Comparison of ENCODE assay signal across 22 cellular contexts in the genomic region with DNA sequence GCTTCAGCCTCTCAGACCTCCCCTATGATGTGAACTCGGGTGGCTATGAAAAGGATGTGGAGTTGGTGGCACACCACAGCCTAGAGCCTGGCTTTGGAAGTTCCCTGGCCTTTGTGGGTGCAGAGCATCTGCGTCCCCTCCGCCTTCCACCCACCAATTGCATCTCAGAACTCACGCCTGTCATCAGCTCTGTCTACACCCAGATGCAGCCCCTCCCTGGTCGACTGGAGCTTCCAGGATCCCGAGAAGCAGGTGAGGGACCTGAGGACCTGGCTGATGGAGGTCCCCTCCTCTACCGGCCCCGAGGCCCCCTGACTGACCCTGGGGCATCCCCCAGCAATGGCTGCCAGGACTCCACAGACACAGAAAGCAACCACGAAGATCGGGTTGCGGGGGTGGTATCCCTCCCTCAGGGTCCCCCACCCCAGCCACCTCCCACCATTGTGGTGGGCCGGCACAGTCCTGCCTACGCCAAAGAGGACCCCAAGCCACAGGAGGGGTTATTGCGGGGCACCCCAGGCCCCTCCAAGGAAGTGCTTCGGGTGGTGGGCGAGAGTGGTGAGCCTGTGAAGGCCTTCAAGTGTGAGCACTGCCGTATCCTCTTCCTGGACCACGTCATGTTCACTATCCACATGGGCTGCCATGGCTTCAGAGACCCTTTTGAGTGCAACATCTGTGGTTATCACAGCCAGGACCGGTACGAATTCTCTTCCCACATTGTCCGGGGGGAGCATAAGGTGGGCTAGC. TPM values are rescaled to one million over a fixed set of nuclear protein-coding genes. Genes with fewer than 3 reads are reported as not detected.
DNase-seq lines count a peak whose midpoint lies in the region; ATAC-seq, FAIRE-seq and TF ChIP-seq lines count a peak whose summit lies in the region.
"Had no signal": no experiment of that assay in that cellular context is flagged by ENCODE, and none has a peak within 500 bp of the region (broad histone marks: within the 10 kb centered on the region; RNA-seq: fewer than 3 reads in every experiment).

No MANE protein-coding gene starts in this region.

- no peak for TF ChIP-seq EP300 in K562 (IDR thresholded peaks at IDR 0.05; ENCODE audit: low read length)

- in situ Hi-C loops in K562 (cut with MboI), result loop anchor here (5.0 kb wide), 2 partner anchors 37 to 297 kb away; partner anchors contain the start of gene SUOX

- peak overlapping the region; percentile 59 for H3K27ac Mint-ChIP-seq in activated T-cell treated with anti-CD3 and anti-CD28 coated beads, Interleukin-2, amount 50 U/mL, for 24 hours
- H3K27ac Mint-ChIP-seq in activated CD8-positive, alpha-beta T cell treated with anti-CD3 and anti-CD28 coated beads, Interleukin-2, amount 10 ng/mL, durations not matched to agents 7 days and 5 days, result peak overlapping the region; percentile 76
- no peak overlapping the region for H3K27ac Mint-ChIP-seq in stimulated activated memory B cell treated with anti-CD40 and anti-IgM and Interleukin-4, amounts not matched to agents 10 μg/mL and 1 μg/mL and 100 μg/mL, for 72 hours

- H3K4me1 ChIP-seq in K562 (replicated peaks in 1 of 2; ENCODE audit: control insufficient read depth in 2 of 2, insufficient read depth in 2 of 2, low read length in 2 of 2), result peaks cover 5 to 6% of the 10 kb centered on the region in 2 experiments; a peak in 3 of 5 replicates
- H3K4me1 ChIP-seq: BLaER1 treated with 17β-estradiol and CSF1 and Interleukin-3, amounts not matched to agents 10 nM and 100 nM; left lung; Peyer's patch had no signal

- H3K9ac ChIP-seq in K562 (ENCODE audit: insufficient read depth in 1 of 2, low read depth in 2 of 2, low read length in 2 of 2), result 0 out of 4 replicates have a peak overlapping the region, but pooled peaks of 1 of the 2 experiments have one; percentile 53
- H3K9ac ChIP-seq: BLaER1 treated with 17β-estradiol and CSF1 and Interleukin-3, amounts not matched to agents 10 nM and 100 nM had no signal

- peaks cover 55% of the 10 kb centered on the region for H3K4me1 Mint-ChIP-seq in activated T-cell treated with anti-CD3 and anti-CD28 coated beads, Interleukin-2, amount 50 U/mL, for 24 hours (ENCODE audit: low read depth)
- H3K4me1 Mint-ChIP-seq in activated CD8-positive, alpha-beta T cell treated with anti-CD3 and anti-CD28 coated beads, Interleukin-2, amount 10 ng/mL, durations not matched to agents 7 days and 5 days (ENCODE audit: low read depth), result peaks cover 65% of the 10 kb centered on the region
- no peaks in the 10 kb centered on the region for H3K4me1 Mint-ChIP-seq in stimulated activated memory B cell treated with anti-CD40 and anti-IgM and Interleukin-4, amounts not matched to agents 10 μg/mL and 1 μg/mL and 100 μg/mL, for 72 hours

- no peaks in the 10 kb centered on the region for H3K9me1 ChIP-seq in K562 (ENCODE audit: control insufficient read depth, insufficient read depth, low read length)

- no peak for TF ChIP-seq RAD21 in K562 (CRISPR knock-in tag; conservative IDR thresholded peaks at IDR 0.05 in 1 of 2, IDR thresholded peaks at IDR 0.05 in 1 of 2)

- no peaks in the 10 kb centered on the region for H3K27me3 ChIP-seq in K562 (ENCODE audit: control insufficient read depth in 2 of 2, insufficient read depth in 2 of 2, low read length in 2 of 2)
- H3K27me3 ChIP-seq: BLaER1 treated with 17β-estradiol and CSF1 and Interleukin-3, amounts not matched to agents 10 nM and 100 nM; left lung; Peyer's patch; testis had no signal

- H3K27ac ChIP-seq in K562 (ENCODE audit: extremely low read depth, low read depth, low read length), result no peak overlapping the region
- H3K27ac ChIP-seq: BLaER1 treated with 17β-estradiol and CSF1 and Interleukin-3, amounts not matched to agents 10 nM and 100 nM; left lung; Peyer's patch; testis had no signal

- no peak overlapping the region for H3K4me2 ChIP-seq in K562 (ENCODE audit: insufficient read depth, low read length)
- H3K4me2 ChIP-seq: BLaER1 treated with 17β-estradiol and CSF1 and Interleukin-3, amounts not matched to agents 10 nM and 100 nM had no signal

- peak overlapping the region; percentile 33 for H3K4me3 Mint-ChIP-seq in activated T-cell treated with anti-CD3 and anti-CD28 coated beads, Interleukin-2, amount 50 U/mL, for 24 hours
- H3K4me3 Mint-ChIP-seq in activated CD8-positive, alpha-beta T cell treated with anti-CD3 and anti-CD28 coated beads, Interleukin-2, amount 10 ng/mL, durations not matched to agents 7 days and 5 days, result peak overlapping the region; percentile 24
- no peak overlapping the region for H3K4me3 Mint-ChIP-seq in stimulated activated memory B cell treated with anti-CD40 and anti-IgM and Interleukin-4, amounts not matched to agents 10 μg/mL and 1 μg/mL and 100 μg/mL, for 72 hours
- H3K4me3 Mint-ChIP-seq: immature natural killer cell had no signal

- CTCF ChIA-PET in activated CD8-positive, alpha-beta T cell treated with anti-CD3 and anti-CD28 coated beads, Interleukin-2, amount 10 ng/mL, durations not matched to agents 7 days and 5 days (lab: Charles Lee), result interaction anchor here (0.6 to 4.4 kb wide), 4 partner anchors 9 to 60 kb away, joined by 3 to 24 read pairs (median 4); partner anchors contain the start of gene SUOX
- CTCF ChIA-PET in K562 (lab: Yijun Ruan, JAX; ENCODE audit: low intra/inter-chr PET ratio), result no interaction called here

- no peaks in the 10 kb centered on the region for H3K9me3 ChIP-seq in K562 (replicated peaks; ENCODE audit: control insufficient read depth, insufficient read depth, low read depth, low read length)
- H3K9me3 ChIP-seq: BLaER1 treated with 17β-estradiol and CSF1 and Interleukin-3, amounts not matched to agents 10 nM and 100 nM; left lung; Peyer's patch; testis had no signal

- 87% methylated on average over 18 of the region's 21 CpGs for WGBS in K562 (ENCODE audit: insufficient coverage, low coverage, missing lambda C conversion rate)

- H4K20me1 ChIP-seq in K562 (replicated peaks; ENCODE audit: control insufficient read depth, insufficient read depth, low read length), result no peaks in the 10 kb centered on the region
- H4K20me1 ChIP-seq: BLaER1 treated with 17β-estradiol and CSF1 and Interleukin-3, amounts not matched to agents 10 nM and 100 nM had no signal

- no peaks in the 10 kb centered on the region for H3K79me2 ChIP-seq in K562 (ENCODE audit: control insufficient read depth, insufficient read depth, low read length)

- TF ChIP-seq CTCF in K562 (IDR thresholded peaks at IDR 0.05 in 2 of 3, conservative IDR thresholded peaks at IDR 0.05 in 1 of 3; ENCODE audit: insufficient read depth in 2 of 3, low read depth in 1 of 3, low read length in 3 of 3), result no peak

- H3K27me3 Mint-ChIP-seq in activated T-cell treated with anti-CD3 and anti-CD28 coated beads, Interleukin-2, amount 50 U/mL, for 24 hours, result no peaks in the 10 kb centered on the region
- H3K27me3 Mint-ChIP-seq in activated CD8-positive, alpha-beta T cell treated with anti-CD3 and anti-CD28 coated beads, Interleukin-2, amount 10 ng/mL, durations not matched to agents 7 days and 5 days (ENCODE audit: low read depth), result no peaks in the 10 kb centered on the region
- H3K27me3 Mint-ChIP-seq in stimulated activated memory B cell treated with anti-CD40 and anti-IgM and Interleukin-4, amounts not matched to agents 10 μg/mL and 1 μg/mL and 100 μg/mL, for 72 hours, result no peaks in the 10 kb centered on the region

- FAIRE-seq in K562 (lab: Jason Lieb, UNC), result no peak
- FAIRE-seq: G401.6 had no signal

- intact Hi-C loops in K562 (cut with micrococcal nuclease), result no loop called here

- POLR2A ChIA-PET in activated CD8-positive, alpha-beta T cell treated with anti-CD3 and anti-CD28 coated beads, Interleukin-2, amount 10 ng/mL, durations not matched to agents 7 days and 5 days (lab: Charles Lee), result interaction anchor here (1.1 to 1.8 kb wide), 2 partner anchors 14 to 104 kb away, joined by 4 to 5 read pairs; partner anchors contain the start of gene IKZF4
- POLR2A ChIA-PET in K562 (lab: Yijun Ruan, JAX), result no interaction called here

- H3K36me3 Mint-ChIP-seq in activated T-cell treated with anti-CD3 and anti-CD28 coated beads, Interleukin-2, amount 50 U/mL, for 24 hours (ENCODE audit: low read depth), result peaks cover 73% of the 10 kb centered on the region
- peaks cover 65% of the 10 kb centered on the region for H3K36me3 Mint-ChIP-seq in activated CD8-positive, alpha-beta T cell treated with anti-CD3 and anti-CD28 coated beads, Interleukin-2, amount 10 ng/mL, durations not matched to agents 7 days and 5 days (ENCODE audit: low read depth)
- H3K36me3 Mint-ChIP-seq in stimulated activated memory B cell treated with anti-CD40 and anti-IgM and Interleukin-4, amounts not matched to agents 10 μg/mL and 1 μg/mL and 100 μg/mL, for 72 hours, result peaks cover 29% of the 10 kb centered on the region

- no TSS peak for BruUV-seq in K562 (replicated peaks; lab: Mats Ljungman, UMichigan)

- TF ChIP-seq POLR2A in K562 (conservative IDR thresholded peaks at IDR 0.05) (no peak), GM18505 (IDR thresholded peaks at IDR 0.05; ENCODE audit: borderline replicate concordance, extremely low read depth, insufficient read depth, insufficient read length) (no peak)

- DNase-seq in activated T-cell treated with anti-CD3 and anti-CD28 coated beads, Interleukin-2, amount 50 U/mL, for 24 hours, result peak; percentile 40
- no peak for DNase-seq in activated T-cell treated with anti-CD3 and anti-CD28 coated beads, Interleukin-2, amount 50 U/mL, for 1 hour
- DNase-seq in activated CD8-positive, alpha-beta T cell treated with anti-CD3 and anti-CD28 coated beads, Interleukin-2, amount 10 ng/mL, durations not matched to agents 7 days and 5 days, result peak; percentile 58
- no peak for DNase-seq in K562 (ENCODE audit: extremely low read depth in 1 of 4, low spot score in 3 of 4)
- DNase-seq: activated CD4-positive, alpha-beta T cell treated with anti-CD3 and anti-CD28 coated beads for 48 hours; anterior cingulate cortex; caudate nucleus; foreskin fibroblast; left lung; NCI-H1417; NCI-H2107; NK-92 treated with Interleukin-12 subunit alpha and Interleukin-12 subunit beta, amount 100 ng/mL, for 24 hours; Peyer's patch; stimulated activated CD4-positive, alpha-beta T cell treated with anti-CD3 and anti-CD28 coated beads, Interleukin-4, amount 100 ng/mL, for 4 hours; testis had no signal

- H3K36me3 ChIP-seq in K562 (ENCODE audit: control insufficient read depth, insufficient read depth, low read length), result peaks cover 79% of the 10 kb centered on the region

- H3K9me3 Mint-ChIP-seq in activated T-cell treated with anti-CD3 and anti-CD28 coated beads, Interleukin-2, amount 50 U/mL, for 24 hours, result no peaks in the 10 kb centered on the region
- no peaks in the 10 kb centered on the region for H3K9me3 Mint-ChIP-seq in activated CD8-positive, alpha-beta T cell treated with anti-CD3 and anti-CD28 coated beads, Interleukin-2, amount 10 ng/mL, durations not matched to agents 7 days and 5 days (ENCODE audit: insufficient read depth)
- H3K9me3 Mint-ChIP-seq in stimulated activated memory B cell treated with anti-CD40 and anti-IgM and Interleukin-4, amounts not matched to agents 10 μg/mL and 1 μg/mL and 100 μg/mL, for 72 hours, result no peaks in the 10 kb centered on the region
- H3K9me3 Mint-ChIP-seq: immature natural killer cell had no signal

- H3K4me3 ChIP-seq in K562, result no peak overlapping the region
- H3K4me3 ChIP-seq: BLaER1 treated with 17β-estradiol and CSF1 and Interleukin-3, amounts not matched to agents 10 nM and 100 nM; left lung; Peyer's patch; testis had no signal

- no peak overlapping the region for H2AFZ ChIP-seq in K562 (ENCODE audit: low read depth, low read length)

- ATAC-seq in activated CD8-positive, alpha-beta T cell treated with anti-CD3 and anti-CD28 coated beads, Interleukin-2, amount 10 ng/mL, durations not matched to agents 7 days and 5 days, result peak; percentile 79
- no peak for ATAC-seq in K562
- ATAC-seq in stimulated activated memory B cell treated with anti-CD40 and anti-IgM and Interleukin-4, amounts not matched to agents 10 μg/mL and 1 μg/mL and 100 μg/mL, for 72 hours, result peak; percentile 34
- no peak for ATAC-seq in HG02885 (IDR thresholded peaks at IDR 0.05; ENCODE audit: poor library complexity, unreplicated experiment)
- ATAC-seq in GM18505 (IDR thresholded peaks at IDR 0.05; ENCODE audit: unreplicated experiment), result no peak
- no peak for ATAC-seq in GM19328 (IDR thresholded peaks at IDR 0.05; ENCODE audit: unreplicated experiment)

RNA-seq across cellular contexts. Expression of gene RPS26, which starts 7.0 kb away (rescaled TPM):
- total RNA-seq in activated CD8-positive, alpha-beta T cell treated with anti-CD3 and anti-CD28 coated beads, Interleukin-2, amount 10 ng/mL, durations not matched to agents 7 days and 5 days, result 10 to 100 TPM; 25.2 to 27.2 TPM
- 81.1 and 108 TPM in 2 replicates for total RNA-seq in K562 (2011; cell fraction: chromatin; rRNA removed; ENCODE audit: low replicate concordance)
- total RNA-seq in K562 (2011; cell fraction: nucleolus; rRNA removed), result 111 and 126 TPM in 2 replicates
- 132 and 142 TPM in 2 replicates for total RNA-seq in K562 (2011; cell fraction: nucleoplasm; rRNA removed)
- total RNA-seq in K562 (2014; rRNA removed) (352 and 493 TPM in 2 replicates), K562 (2014; rRNA removed; fragmentation: Illumina TruSeq; extraction: Trizol) (788 and 907 TPM in 2 replicates), K562 (2015; rRNA removed; fragmentation: Illumina TruSeq; extraction: Trizol) (746 and 852 TPM in 2 replicates), K562 (2021) (59.8 and 70.2 TPM in 2 replicates)
- polyA plus RNA-seq in K562 (2011; rRNA removed) (376 and 443 TPM in 2 replicates), K562 (2014; fragmentation: Illumina TruSeq; extraction: Trizol) (658 and 1,033 TPM in 2 replicates), K562 (2014; fragmentation: Nextera tagmentation; extraction: Ambion mirVana) (1,000 to 10,000 TPM; 1,319 to 1,589 TPM), K562 (2014; rRNA removed) (403 and 523 TPM in 2 replicates)
- polyA plus RNA-seq in K562 (2011; cell fraction: cytosol; rRNA removed), result 954 and 1,184 TPM in 2 replicates
- 224 and 243 TPM in 2 replicates for polyA plus RNA-seq in K562 (2011; cell fraction: nucleus; rRNA removed)
- polyA plus RNA-seq in K562 (2012), result 372 and 548 TPM in 2 replicates
- polyA minus RNA-seq in K562 (2011; rRNA and poly(A)+ RNA removed), result 556 and 722 TPM in 2 replicates
- 78.1 and 105 TPM in 2 replicates for polyA minus RNA-seq in K562 (2011; cell fraction: cytosol; rRNA and poly(A)+ RNA removed)
- polyA minus RNA-seq in K562 (2011; cell fraction: nucleus; rRNA and poly(A)+ RNA removed), result 51.7 and 82.0 TPM in 2 replicates

RNA-seq across cellular contexts. Expression of gene IKZF4, which starts 13.9 kb away (rescaled TPM):
- total RNA-seq in activated CD8-positive, alpha-beta T cell treated with anti-CD3 and anti-CD28 coated beads, Interleukin-2, amount 10 ng/mL, durations not matched to agents 7 days and 5 days, result 10 to 100 TPM; 19.9 to 20.7 TPM
- 32.0 and 35.8 TPM in 2 replicates for total RNA-seq in K562 (2011; cell fraction: chromatin; rRNA removed; ENCODE audit: low replicate concordance)
- total RNA-seq in K562 (2011; cell fraction: nucleolus; rRNA removed), result 14.9 and 21.0 TPM in 2 replicates
- 29.4 and 36.0 TPM in 2 replicates for total RNA-seq in K562 (2011; cell fraction: nucleoplasm; rRNA removed)
- total RNA-seq in K562 (2014; rRNA removed) (1.9 and 3.9 TPM in 2 replicates), K562 (2014; rRNA removed; fragmentation: Illumina TruSeq; extraction: Trizol) (2.8 TPM in 2 replicates), K562 (2015; rRNA removed; fragmentation: Illumina TruSeq; extraction: Trizol) (3.6 and 4.6 TPM in 2 replicates), K562 (2021) (16.0 and 16.3 TPM in 2 replicates)
- polyA plus RNA-seq in K562 (2011; rRNA removed) (6.7 and 8.2 TPM in 2 replicates), K562 (2014; fragmentation: Illumina TruSeq; extraction: Trizol) (13.5 and 16.0 TPM in 2 replicates), K562 (2014; fragmentation: Nextera tagmentation; extraction: Ambion mirVana) (1 to 10 TPM; 2.8 to 3.6 TPM), K562 (2014; rRNA removed) (6.4 and 10.2 TPM in 2 replicates)
- polyA plus RNA-seq in K562 (2011; cell fraction: cytosol; rRNA removed), result 7.7 and 10.7 TPM in 2 replicates
- 19.0 and 35.6 TPM in 2 replicates for polyA plus RNA-seq in K562 (2011; cell fraction: nucleus; rRNA removed)
- 9.7 and 17.3 TPM in 2 replicates for polyA plus RNA-seq in K562 (2012)
- polyA minus RNA-seq in K562 (2011; rRNA and poly(A)+ RNA removed), result 8.0 and 8.6 TPM in 2 replicates
- polyA minus RNA-seq in K562 (2011; cell fraction: cytosol; rRNA and poly(A)+ RNA removed), result 10.7 and 13.7 TPM in 2 replicates
- 5.8 and 6.8 TPM in 2 replicates for polyA minus RNA-seq in K562 (2011; cell fraction: nucleus; rRNA and poly(A)+ RNA removed)

RNA-seq across cellular contexts. Expression of gene SUOX, which starts 37.7 kb away (rescaled TPM):
- 1 to 10 TPM; 5.8 to 6.8 TPM for total RNA-seq in activated CD8-positive, alpha-beta T cell treated with anti-CD3 and anti-CD28 coated beads, Interleukin-2, amount 10 ng/mL, durations not matched to agents 7 days and 5 days
- 64.5 and 126 TPM in 2 replicates for total RNA-seq in K562 (2011; cell fraction: chromatin; rRNA removed; ENCODE audit: low replicate concordance)
- total RNA-seq in K562 (2011; cell fraction: nucleolus; rRNA removed), result 67.9 and 78.4 TPM in 2 replicates
- total RNA-seq in K562 (2011; cell fraction: nucleoplasm; rRNA removed), result 78.7 and 91.5 TPM in 2 replicates
- total RNA-seq in K562 (2014; rRNA removed) (21.3 and 30.1 TPM in 2 replicates), K562 (2014; rRNA removed; fragmentation: Illumina TruSeq; extraction: Trizol) (18.1 and 22.9 TPM in 2 replicates), K562 (2015; rRNA removed; fragmentation: Illumina TruSeq; extraction: Trizol) (29.9 and 30.0 TPM in 2 replicates), K562 (2021) (23.7 and 25.8 TPM in 2 replicates)
- polyA plus RNA-seq in K562 (2011; rRNA removed) (31.2 and 31.5 TPM in 2 replicates), K562 (2014; fragmentation: Illumina TruSeq; extraction: Trizol) (32.2 and 39.7 TPM in 2 replicates), K562 (2014; fragmentation: Nextera tagmentation; extraction: Ambion mirVana) (10 to 100 TPM in 1 of 2 experiments, 1 to 10 TPM in 1; 9.2 to 21.6 TPM), K562 (2014; rRNA removed) (25.4 and 27.9 TPM in 2 replicates)
- polyA plus RNA-seq in K562 (2011; cell fraction: cytosol; rRNA removed), result 33.1 and 43.9 TPM in 2 replicates
- 62.5 and 76.6 TPM in 2 replicates for polyA plus RNA-seq in K562 (2011; cell fraction: nucleus; rRNA removed)
- polyA plus RNA-seq in K562 (2012), result 26.9 and 29.9 TPM in 2 replicates
- polyA minus RNA-seq in K562 (2011; rRNA and poly(A)+ RNA removed), result 30.3 and 35.2 TPM in 2 replicates
- polyA minus RNA-seq in K562 (2011; cell fraction: cytosol; rRNA and poly(A)+ RNA removed), result 16.8 and 19.6 TPM in 2 replicates
- polyA minus RNA-seq in K562 (2011; cell fraction: nucleus; rRNA and poly(A)+ RNA removed), result 24.4 and 37.4 TPM in 2 replicates

RNA-seq across cellular contexts. Expression of gene ERBB3, which starts 45.2 kb away (rescaled TPM):
- total RNA-seq in activated CD8-positive, alpha-beta T cell treated with anti-CD3 and anti-CD28 coated beads, Interleukin-2, amount 10 ng/mL, durations not matched to agents 7 days and 5 days, result 1 to 10 TPM; 5.4 to 5.9 TPM
- 26.3 and 40.1 TPM in 2 replicates for total RNA-seq in K562 (2011; cell fraction: chromatin; rRNA removed; ENCODE audit: low replicate concordance)
- total RNA-seq in K562 (2011; cell fraction: nucleolus; rRNA removed), result 15.7 and 18.8 TPM in 2 replicates
- 18.2 and 30.1 TPM in 2 replicates for total RNA-seq in K562 (2011; cell fraction: nucleoplasm; rRNA removed)
- 3.6 and 4.2 TPM in 2 replicates for total RNA-seq in K562 (2014; rRNA removed)
- 2.6 and 3.1 TPM in 2 replicates for total RNA-seq in K562 (2014; rRNA removed; fragmentation: Illumina TruSeq; extraction: Trizol)
- total RNA-seq in K562 (2015; rRNA removed; fragmentation: Illumina TruSeq; extraction: Trizol), result 2.0 and 2.6 TPM in 2 replicates
- total RNA-seq in K562 (2021), result 5.1 and 5.5 TPM in 2 replicates
- polyA plus RNA-seq in K562 (2011; rRNA removed), result 5.3 and 12.2 TPM in 2 replicates
- 2.8 and 9.7 TPM in 2 replicates for polyA plus RNA-seq in K562 (2011; cell fraction: cytosol; rRNA removed)
- 5.9 and 15.1 TPM in 2 replicates for polyA plus RNA-seq in K562 (2011; cell fraction: nucleus; rRNA removed)
- polyA plus RNA-seq in K562 (2012), result 2.7 and 9.2 TPM in 2 replicates
- polyA plus RNA-seq in K562 (2014; fragmentation: Illumina TruSeq; extraction: Trizol), result 4.0 and 5.4 TPM in 2 replicates
- polyA plus RNA-seq in K562 (2014; fragmentation: Nextera tagmentation; extraction: Ambion mirVana), result 1 to 10 TPM; 1.5 to 1.8 TPM
- 3.8 and 7.4 TPM in 2 replicates for polyA plus RNA-seq in K562 (2014; rRNA removed)
- 9.6 and 21.6 TPM in 2 replicates for polyA minus RNA-seq in K562 (2011; rRNA and poly(A)+ RNA removed)
- 5.8 and 11.6 TPM in 2 replicates for polyA minus RNA-seq in K562 (2011; cell fraction: cytosol; rRNA and poly(A)+ RNA removed)
- 6.5 and 19.8 TPM in 2 replicates for polyA minus RNA-seq in K562 (2011; cell fraction: nucleus; rRNA and poly(A)+ RNA removed)
- polyA plus RNA-seq: immature natural killer cell had no signal

Comparison
In these comparisons a context has a peak if more than half of its experiments do, and no peak if none do; other contexts are left out.
1. DNase-seq: peak in activated T-cell treated with anti-CD3 and anti-CD28 coated beads, Interleukin-2, amount 50 U/mL, for 24 hours (single experiment) and activated CD8-positive, alpha-beta T cell treated with anti-CD3 and anti-CD28 coated beads, Interleukin-2, amount 10 ng/mL, durations not matched to agents 7 days and 5 days (single experiment); none in activated T-cell treated with anti-CD3 and anti-CD28 coated beads, Interleukin-2, amount 50 U/mL, for 1 hour (single experiment) and K562 (0 of 4).
2. ATAC-seq: peak in activated CD8-positive, alpha-beta T cell treated with anti-CD3 and anti-CD28 coated beads, Interleukin-2, amount 10 ng/mL, durations not matched to agents 7 days and 5 days (single experiment) and stimulated activated memory B cell treated with anti-CD40 and anti-IgM and Interleukin-4, amounts not matched to agents 10 μg/mL and 1 μg/mL and 100 μg/mL, for 72 hours (single experiment); none in K562 (single experiment), HG02885 (single experiment), GM18505 (single experiment) and GM19328 (single experiment).